Comparison of ENCODE assay signal across 1 cellular context in the genomic region with DNA sequence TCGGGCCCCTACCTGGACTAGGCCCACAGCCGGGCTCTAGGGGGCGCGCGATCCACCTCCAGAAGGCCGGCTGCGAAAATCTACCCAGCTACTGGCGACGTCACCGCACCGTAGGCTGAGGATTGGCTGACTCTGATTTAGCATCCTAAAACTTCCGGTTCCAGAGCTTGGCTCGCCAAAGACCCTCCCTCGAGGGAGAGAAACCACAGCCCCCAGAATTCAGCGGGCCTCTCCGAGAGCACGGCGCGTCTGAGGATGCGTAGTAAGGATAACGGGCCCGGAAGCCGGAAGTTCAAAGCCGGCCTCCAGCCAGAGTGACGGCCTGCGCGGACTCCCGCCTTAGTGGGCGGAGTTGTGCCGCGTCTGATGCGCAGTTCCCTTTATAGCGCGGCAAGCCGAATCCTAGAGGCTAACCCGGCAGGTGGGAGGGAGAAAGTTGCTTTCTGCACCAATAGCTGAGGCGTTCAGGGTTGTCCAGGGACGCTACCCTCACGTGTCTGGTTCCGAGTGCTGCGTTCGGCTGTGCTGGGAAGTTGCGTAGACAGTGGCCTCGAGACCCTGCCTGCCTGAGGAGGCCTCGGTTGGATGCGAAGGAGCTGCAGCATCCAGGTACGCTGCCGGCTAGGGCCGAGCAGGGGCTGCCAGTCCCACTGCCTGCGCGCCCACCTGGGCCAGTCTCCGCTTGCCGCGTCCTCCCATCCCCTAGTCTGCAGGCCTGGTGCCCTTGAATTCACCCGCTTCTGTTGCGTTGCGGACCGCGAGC.
TF ChIP-seq lines count a peak whose summit lies in the region.

A gene (plus strand): TSS at position 544 of the 763 bp plus-strand sequence. CDS start 7,808 bp downstream, outside the sequence.

TF ChIP-seq in K562, 482 proteins besides CTCF, POLR2A, EP300 and RAD21 (continued from another document and continues in another):
- TF ChIP-seq, protein P1, sequence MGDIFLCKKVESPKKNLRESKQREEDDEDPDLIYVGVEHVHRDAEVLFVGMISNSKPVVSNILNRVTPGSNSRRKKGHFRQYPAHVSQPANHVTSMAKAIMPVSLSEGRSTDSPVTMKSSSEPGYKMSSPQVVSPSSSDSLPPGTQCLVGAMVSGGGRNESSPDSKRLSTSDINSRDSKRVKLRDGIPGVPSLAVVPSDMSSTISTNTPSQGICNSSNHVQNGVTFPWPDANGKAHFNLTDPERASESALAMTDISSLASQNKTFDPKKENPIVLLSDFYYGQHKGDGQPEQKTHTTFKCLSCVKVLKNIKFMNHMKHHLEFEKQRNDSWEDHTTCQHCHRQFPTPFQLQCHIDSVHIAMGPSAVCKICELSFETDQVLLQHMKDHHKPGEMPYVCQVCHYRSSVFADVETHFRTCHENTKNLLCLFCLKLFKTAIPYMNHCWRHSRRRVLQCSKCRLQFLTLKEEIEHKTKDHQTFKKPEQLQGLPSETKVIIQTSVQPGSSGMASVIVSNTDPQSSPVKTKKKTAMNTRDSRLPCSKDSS (IDR thresholded peaks at IDR 0.05; ENCODE audit: low read depth, partially characterized antibody): no peak
- TF ChIP-seq, protein P2, sequence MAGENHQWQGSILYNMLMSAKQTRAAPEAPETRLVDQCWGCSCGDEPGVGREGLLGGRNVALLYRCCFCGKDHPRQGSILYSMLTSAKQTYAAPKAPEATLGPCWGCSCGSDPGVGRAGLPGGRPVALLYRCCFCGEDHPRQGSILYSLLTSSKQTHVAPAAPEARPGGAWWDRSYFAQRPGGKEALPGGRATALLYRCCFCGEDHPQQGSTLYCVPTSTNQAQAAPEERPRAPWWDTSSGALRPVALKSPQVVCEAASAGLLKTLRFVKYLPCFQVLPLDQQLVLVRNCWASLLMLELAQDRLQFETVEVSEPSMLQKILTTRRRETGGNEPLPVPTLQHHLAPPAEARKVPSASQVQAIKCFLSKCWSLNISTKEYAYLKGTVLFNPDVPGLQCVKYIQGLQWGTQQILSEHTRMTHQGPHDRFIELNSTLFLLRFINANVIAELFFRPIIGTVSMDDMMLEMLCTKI (IDR thresholded peaks at IDR 0.05; ENCODE audit: partially characterized antibody): no peak
- TF ChIP-seq KLF6 (CRISPR knock-in tag; IDR thresholded peaks at IDR 0.05; ENCODE audit: borderline replicate concordance) (no peak), RB1 (IDR thresholded peaks at IDR 0.05; ENCODE audit: low read depth) (peak; percentile 66; the same call in 1 of the 2 replicates), PURB (CRISPR knock-in tag; IDR thresholded peaks at IDR 0.05; ENCODE audit: low read depth) (no peak), FOXM1 (IDR thresholded peaks at IDR 0.05; ENCODE audit: low read depth) (no peak), FOXM1 (CRISPR knock-in tag; IDR thresholded peaks at IDR 0.05; ENCODE audit: low read depth) (no peak), ILK (tag; IDR thresholded peaks at IDR 0.05; ENCODE audit: borderline replicate concordance, low read depth) (no peak), SREBF1 (IDR thresholded peaks at IDR 0.05; ENCODE audit: borderline replicate concordance, low read depth, low read length) (no peak), DMBX1 (CRISPR knock-in tag; IDR thresholded peaks at IDR 0.05; ENCODE audit: borderline replicate concordance) (no peak), EHMT2 (IDR thresholded peaks at IDR 0.05) (no peak), NR2C2 (CRISPR knock-in tag; IDR thresholded peaks at IDR 0.05) (no peak), NR2C2 (tag; IDR thresholded peaks at IDR 0.05) (peak; percentile 91), ZNF57 (CRISPR knock-in tag; IDR thresholded peaks at IDR 0.05) (no peak), SIRT6 (IDR thresholded peaks at IDR 0.05; ENCODE audit: low read depth, low read length) (no peak), SP2 (IDR thresholded peaks at IDR 0.05; ENCODE audit: extremely low read depth, low read depth, low read length, poor library complexity, severe bottlenecking) (peak; percentile 59), SMARCB1 (IDR thresholded peaks at IDR 0.05; ENCODE audit: insufficient read length, low read depth) (no peak), EGR1 (conservative IDR thresholded peaks at IDR 0.05) (no peak), SMARCA5 (IDR thresholded peaks at IDR 0.05) (no peak), HDAC3 (IDR thresholded peaks at IDR 0.05; ENCODE audit: borderline replicate concordance, partially characterized antibody) (no peak), RBM14 (IDR thresholded peaks at IDR 0.05; ENCODE audit: borderline replicate concordance, insufficient read depth, low read depth, low read length) (no peak)
- TF ChIP-seq, protein P3, sequence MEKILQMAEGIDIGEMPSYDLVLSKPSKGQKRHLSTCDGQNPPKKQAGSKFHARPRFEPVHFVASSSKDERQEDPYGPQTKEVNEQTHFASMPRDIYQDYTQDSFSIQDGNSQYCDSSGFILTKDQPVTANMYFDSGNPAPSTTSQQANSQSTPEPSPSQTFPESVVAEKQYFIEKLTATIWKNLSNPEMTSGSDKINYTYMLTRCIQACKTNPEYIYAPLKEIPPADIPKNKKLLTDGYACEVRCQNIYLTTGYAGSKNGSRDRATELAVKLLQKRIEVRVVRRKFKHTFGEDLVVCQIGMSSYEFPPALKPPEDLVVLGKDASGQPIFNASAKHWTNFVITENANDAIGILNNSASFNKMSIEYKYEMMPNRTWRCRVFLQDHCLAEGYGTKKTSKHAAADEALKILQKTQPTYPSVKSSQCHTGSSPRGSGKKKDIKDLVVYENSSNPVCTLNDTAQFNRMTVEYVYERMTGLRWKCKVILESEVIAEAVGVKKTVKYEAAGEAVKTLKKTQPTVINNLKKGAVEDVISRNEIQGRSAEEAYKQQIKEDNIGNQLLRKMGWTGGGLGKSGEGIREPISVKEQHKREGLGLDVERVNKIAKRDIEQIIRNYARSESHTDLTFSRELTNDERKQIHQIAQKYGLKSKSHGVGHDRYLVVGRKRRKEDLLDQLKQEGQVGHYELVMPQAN (IDR thresholded peaks at IDR 0.05; ENCODE audit: borderline replicate concordance): peak; percentile 97
- TF ChIP-seq, protein P4, sequence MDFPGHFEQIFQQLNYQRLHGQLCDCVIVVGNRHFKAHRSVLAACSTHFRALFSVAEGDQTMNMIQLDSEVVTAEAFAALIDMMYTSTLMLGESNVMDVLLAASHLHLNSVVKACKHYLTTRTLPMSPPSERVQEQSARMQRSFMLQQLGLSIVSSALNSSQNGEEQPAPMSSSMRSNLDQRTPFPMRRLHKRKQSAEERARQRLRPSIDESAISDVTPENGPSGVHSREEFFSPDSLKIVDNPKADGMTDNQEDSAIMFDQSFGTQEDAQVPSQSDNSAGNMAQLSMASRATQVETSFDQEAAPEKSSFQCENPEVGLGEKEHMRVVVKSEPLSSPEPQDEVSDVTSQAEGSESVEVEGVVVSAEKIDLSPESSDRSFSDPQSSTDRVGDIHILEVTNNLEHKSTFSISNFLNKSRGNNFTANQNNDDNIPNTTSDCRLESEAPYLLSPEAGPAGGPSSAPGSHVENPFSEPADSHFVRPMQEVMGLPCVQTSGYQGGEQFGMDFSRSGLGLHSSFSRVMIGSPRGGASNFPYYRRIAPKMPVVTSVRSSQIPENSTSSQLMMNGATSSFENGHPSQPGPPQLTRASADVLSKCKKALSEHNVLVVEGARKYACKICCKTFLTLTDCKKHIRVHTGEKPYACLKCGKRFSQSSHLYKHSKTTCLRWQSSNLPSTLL (IDR thresholded peaks at IDR 0.05): no peak
- TF ChIP-seq, protein P5, sequence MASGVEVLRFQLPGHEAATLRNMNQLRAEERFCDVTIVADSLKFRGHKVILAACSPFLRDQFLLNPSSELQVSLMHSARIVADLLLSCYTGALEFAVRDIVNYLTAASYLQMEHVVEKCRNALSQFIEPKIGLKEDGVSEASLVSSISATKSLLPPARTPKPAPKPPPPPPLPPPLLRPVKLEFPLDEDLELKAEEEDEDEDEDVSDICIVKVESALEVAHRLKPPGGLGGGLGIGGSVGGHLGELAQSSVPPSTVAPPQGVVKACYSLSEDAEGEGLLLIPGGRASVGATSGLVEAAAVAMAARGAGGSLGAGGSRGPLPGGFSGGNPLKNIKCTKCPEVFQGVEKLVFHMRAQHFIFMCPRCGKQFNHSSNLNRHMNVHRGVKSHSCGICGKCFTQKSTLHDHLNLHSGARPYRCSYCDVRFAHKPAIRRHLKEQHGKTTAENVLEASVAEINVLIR (CRISPR knock-in tag; IDR thresholded peaks at IDR 0.05): peak; percentile 92
- TF ChIP-seq, protein P6, sequence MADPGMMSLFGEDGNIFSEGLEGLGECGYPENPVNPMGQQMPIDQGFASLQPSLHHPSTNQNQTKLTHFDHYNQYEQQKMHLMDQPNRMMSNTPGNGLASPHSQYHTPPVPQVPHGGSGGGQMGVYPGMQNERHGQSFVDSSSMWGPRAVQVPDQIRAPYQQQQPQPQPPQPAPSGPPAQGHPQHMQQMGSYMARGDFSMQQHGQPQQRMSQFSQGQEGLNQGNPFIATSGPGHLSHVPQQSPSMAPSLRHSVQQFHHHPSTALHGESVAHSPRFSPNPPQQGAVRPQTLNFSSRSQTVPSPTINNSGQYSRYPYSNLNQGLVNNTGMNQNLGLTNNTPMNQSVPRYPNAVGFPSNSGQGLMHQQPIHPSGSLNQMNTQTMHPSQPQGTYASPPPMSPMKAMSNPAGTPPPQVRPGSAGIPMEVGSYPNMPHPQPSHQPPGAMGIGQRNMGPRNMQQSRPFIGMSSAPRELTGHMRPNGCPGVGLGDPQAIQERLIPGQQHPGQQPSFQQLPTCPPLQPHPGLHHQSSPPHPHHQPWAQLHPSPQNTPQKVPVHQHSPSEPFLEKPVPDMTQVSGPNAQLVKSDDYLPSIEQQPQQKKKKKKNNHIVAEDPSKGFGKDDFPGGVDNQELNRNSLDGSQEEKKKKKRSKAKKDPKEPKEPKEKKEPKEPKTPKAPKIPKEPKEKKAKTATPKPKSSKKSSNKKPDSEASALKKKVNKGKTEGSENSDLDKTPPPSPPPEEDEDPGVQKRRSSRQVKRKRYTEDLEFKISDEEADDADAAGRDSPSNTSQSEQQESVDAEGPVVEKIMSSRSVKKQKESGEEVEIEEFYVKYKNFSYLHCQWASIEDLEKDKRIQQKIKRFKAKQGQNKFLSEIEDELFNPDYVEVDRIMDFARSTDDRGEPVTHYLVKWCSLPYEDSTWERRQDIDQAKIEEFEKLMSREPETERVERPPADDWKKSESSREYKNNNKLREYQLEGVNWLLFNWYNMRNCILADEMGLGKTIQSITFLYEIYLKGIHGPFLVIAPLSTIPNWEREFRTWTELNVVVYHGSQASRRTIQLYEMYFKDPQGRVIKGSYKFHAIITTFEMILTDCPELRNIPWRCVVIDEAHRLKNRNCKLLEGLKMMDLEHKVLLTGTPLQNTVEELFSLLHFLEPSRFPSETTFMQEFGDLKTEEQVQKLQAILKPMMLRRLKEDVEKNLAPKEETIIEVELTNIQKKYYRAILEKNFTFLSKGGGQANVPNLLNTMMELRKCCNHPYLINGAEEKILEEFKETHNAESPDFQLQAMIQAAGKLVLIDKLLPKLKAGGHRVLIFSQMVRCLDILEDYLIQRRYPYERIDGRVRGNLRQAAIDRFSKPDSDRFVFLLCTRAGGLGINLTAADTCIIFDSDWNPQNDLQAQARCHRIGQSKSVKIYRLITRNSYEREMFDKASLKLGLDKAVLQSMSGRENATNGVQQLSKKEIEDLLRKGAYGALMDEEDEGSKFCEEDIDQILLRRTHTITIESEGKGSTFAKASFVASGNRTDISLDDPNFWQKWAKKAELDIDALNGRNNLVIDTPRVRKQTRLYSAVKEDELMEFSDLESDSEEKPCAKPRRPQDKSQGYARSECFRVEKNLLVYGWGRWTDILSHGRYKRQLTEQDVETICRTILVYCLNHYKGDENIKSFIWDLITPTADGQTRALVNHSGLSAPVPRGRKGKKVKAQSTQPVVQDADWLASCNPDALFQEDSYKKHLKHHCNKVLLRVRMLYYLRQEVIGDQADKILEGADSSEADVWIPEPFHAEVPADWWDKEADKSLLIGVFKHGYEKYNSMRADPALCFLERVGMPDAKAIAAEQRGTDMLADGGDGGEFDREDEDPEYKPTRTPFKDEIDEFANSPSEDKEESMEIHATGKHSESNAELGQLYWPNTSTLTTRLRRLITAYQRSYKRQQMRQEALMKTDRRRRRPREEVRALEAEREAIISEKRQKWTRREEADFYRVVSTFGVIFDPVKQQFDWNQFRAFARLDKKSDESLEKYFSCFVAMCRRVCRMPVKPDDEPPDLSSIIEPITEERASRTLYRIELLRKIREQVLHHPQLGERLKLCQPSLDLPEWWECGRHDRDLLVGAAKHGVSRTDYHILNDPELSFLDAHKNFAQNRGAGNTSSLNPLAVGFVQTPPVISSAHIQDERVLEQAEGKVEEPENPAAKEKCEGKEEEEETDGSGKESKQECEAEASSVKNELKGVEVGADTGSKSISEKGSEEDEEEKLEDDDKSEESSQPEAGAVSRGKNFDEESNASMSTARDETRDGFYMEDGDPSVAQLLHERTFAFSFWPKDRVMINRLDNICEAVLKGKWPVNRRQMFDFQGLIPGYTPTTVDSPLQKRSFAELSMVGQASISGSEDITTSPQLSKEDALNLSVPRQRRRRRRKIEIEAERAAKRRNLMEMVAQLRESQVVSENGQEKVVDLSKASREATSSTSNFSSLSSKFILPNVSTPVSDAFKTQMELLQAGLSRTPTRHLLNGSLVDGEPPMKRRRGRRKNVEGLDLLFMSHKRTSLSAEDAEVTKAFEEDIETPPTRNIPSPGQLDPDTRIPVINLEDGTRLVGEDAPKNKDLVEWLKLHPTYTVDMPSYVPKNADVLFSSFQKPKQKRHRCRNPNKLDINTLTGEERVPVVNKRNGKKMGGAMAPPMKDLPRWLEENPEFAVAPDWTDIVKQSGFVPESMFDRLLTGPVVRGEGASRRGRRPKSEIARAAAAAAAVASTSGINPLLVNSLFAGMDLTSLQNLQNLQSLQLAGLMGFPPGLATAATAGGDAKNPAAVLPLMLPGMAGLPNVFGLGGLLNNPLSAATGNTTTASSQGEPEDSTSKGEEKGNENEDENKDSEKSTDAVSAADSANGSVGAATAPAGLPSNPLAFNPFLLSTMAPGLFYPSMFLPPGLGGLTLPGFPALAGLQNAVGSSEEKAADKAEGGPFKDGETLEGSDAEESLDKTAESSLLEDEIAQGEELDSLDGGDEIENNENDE (IDR thresholded peaks at IDR 0.05; ENCODE audit: low read depth, low read length): no peak
- TF ChIP-seq, protein P7, sequence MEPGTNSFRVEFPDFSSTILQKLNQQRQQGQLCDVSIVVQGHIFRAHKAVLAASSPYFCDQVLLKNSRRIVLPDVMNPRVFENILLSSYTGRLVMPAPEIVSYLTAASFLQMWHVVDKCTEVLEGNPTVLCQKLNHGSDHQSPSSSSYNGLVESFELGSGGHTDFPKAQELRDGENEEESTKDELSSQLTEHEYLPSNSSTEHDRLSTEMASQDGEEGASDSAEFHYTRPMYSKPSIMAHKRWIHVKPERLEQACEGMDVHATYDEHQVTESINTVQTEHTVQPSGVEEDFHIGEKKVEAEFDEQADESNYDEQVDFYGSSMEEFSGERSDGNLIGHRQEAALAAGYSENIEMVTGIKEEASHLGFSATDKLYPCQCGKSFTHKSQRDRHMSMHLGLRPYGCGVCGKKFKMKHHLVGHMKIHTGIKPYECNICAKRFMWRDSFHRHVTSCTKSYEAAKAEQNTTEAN (CRISPR knock-in tag; IDR thresholded peaks at IDR 0.05): no peak
